11 cellular contexts compared by ENCODE assay signal in genomic region chr5:170269579-170269978, GRCh38. TPM values are rescaled to one million over a fixed set of nuclear protein-coding genes. Genes with fewer than 3 reads are reported as not detected.
A peak's percentile ranks its signal among the peaks of the same experiment; 100 is the strongest.
DNase-seq lines count a peak whose midpoint lies in the region; ATAC-seq and TF ChIP-seq lines count a peak whose summit lies in the region.
"Had no signal": no experiment of that assay in that cellular context is flagged by ENCODE, and none has a peak within 500 bp of the region (broad histone marks: within the 10 kb centered on the region; RNA-seq: fewer than 3 reads in every experiment).

No MANE protein-coding gene starts in this region.

- CTCF ChIA-PET in activated CD8-positive, alpha-beta T cell treated with anti-CD3 and anti-CD28 coated beads, Interleukin-2, amount 10 ng/mL, durations not matched to agents 7 days and 5 days (lab: Charles Lee), result interaction anchor here (1.1 to 12.7 kb wide), 9 partner anchors 10 to 79 kb away, joined by 3 to 208 read pairs (median 55); partner anchors contain the start of gene LCP2

- H3K4me2 ChIP-seq in MM.1S (ENCODE audit: low read depth, low read length), result no peak overlapping the region
- H3K4me2 ChIP-seq: SK-N-SH had no signal

- no peaks in the 10 kb centered on the region for H3K9me2 ChIP-seq in MM.1S (replicated peaks; ENCODE audit: insufficient read depth, low read length)
- H3K9me2 ChIP-seq: SK-N-SH had no signal

- DNase-seq in activated gamma-delta T cell treated with Interleukin-2 at 50 U/mL for 16 hours (peak; percentile 46), activated gamma-delta T cell (lab: John Stamatoyannopoulos, UW) (no peak), transverse colon (no peak), MM.1S (no peak), NCI-H524 treated with DMSO at 0.1 percent for 48 hours (lab: John Stamatoyannopoulos, UW) (no peak), ecto neural progenitor cell (ENCODE audit: low spot score) (no peak)
- peak; percentile 65 for DNase-seq in activated CD8-positive, alpha-beta T cell treated with anti-CD3 and anti-CD28 coated beads, Interleukin-2, amount 10 ng/mL, durations not matched to agents 7 days and 5 days
- DNase-seq: SK-N-SH had no signal

- H3K4me3 Mint-ChIP-seq in activated CD8-positive, alpha-beta T cell treated with anti-CD3 and anti-CD28 coated beads, Interleukin-2, amount 10 ng/mL, durations not matched to agents 7 days and 5 days, result peak overlapping the region; percentile 57

- H3K36me3 ChIP-seq in transverse colon (no peaks in the 10 kb centered on the region), MM.1S (replicated peaks; ENCODE audit: insufficient read depth, low read length) (no peaks in the 10 kb centered on the region; the same call in 1 of the 2 replicates)
- H3K36me3 ChIP-seq: ascending aorta had no signal

- TF ChIP-seq EP300 in transverse colon (IDR thresholded peaks at IDR 0.05; ENCODE audit: low read depth), result no peak

- H3K9me3 ChIP-seq in transverse colon (no peaks in the 10 kb centered on the region), MM.1S (replicated peaks; ENCODE audit: insufficient read depth, low read length) (no peaks in the 10 kb centered on the region)
- H3K9me3 ChIP-seq: ascending aorta, SK-N-SH had no signal

- POLR2A ChIA-PET in activated CD8-positive, alpha-beta T cell treated with anti-CD3 and anti-CD28 coated beads, Interleukin-2, amount 10 ng/mL, durations not matched to agents 7 days and 5 days (lab: Charles Lee), result interaction anchor here (0.9 to 21.2 kb wide), 7 partner anchors 7 to 69 kb away, joined by 4 to 898 read pairs (median 8); partner anchors contain the start of gene LCP2

- TF ChIP-seq POLR2A in transverse colon (IDR thresholded peaks at IDR 0.05), result no peak

- H3K4me1 Mint-ChIP-seq in activated CD8-positive, alpha-beta T cell treated with anti-CD3 and anti-CD28 coated beads, Interleukin-2, amount 10 ng/mL, durations not matched to agents 7 days and 5 days (ENCODE audit: low read depth), result peaks cover 97% of the 10 kb centered on the region

- H2AFZ ChIP-seq in MM.1S (ENCODE audit: low read length), result no peak overlapping the region

- no peak for TF ChIP-seq CTCF in transverse colon (IDR thresholded peaks at IDR 0.05)
- no peak for TF ChIP-seq CTCF in MM.1S (IDR thresholded peaks at IDR 0.05; ENCODE audit: low read length)

- H3K27ac Mint-ChIP-seq in activated CD8-positive, alpha-beta T cell treated with anti-CD3 and anti-CD28 coated beads, Interleukin-2, amount 10 ng/mL, durations not matched to agents 7 days and 5 days, result peak overlapping the region; percentile 90

- 76 to 79% methylated on average over 5 to 7 of the region's 7 CpGs for WGBS in transverse colon (ENCODE audit: low coverage in 1 of 2), 2 donors

- intact Hi-C loops in transverse colon (cut with DNase I; ENCODE audit: low total_unique reads), result no loop called here

- H3K27me3 ChIP-seq in layer of hippocampus (ENCODE audit: control insufficient read depth, insufficient read depth, low read length), result no peaks in the 10 kb centered on the region
- H3K27me3 ChIP-seq in transverse colon, result no peaks in the 10 kb centered on the region
- no peaks in the 10 kb centered on the region for H3K27me3 ChIP-seq in MM.1S (replicated peaks; ENCODE audit: insufficient read depth, low read length)
- H3K27me3 ChIP-seq: ascending aorta had no signal

- H3K9ac ChIP-seq in MM.1S (ENCODE audit: low read length), result no peak overlapping the region
- H3K9ac ChIP-seq: SK-N-SH had no signal

- peak; percentile 13 for ATAC-seq in activated CD8-positive, alpha-beta T cell treated with anti-CD3 and anti-CD28 coated beads, Interleukin-2, amount 10 ng/mL, durations not matched to agents 7 days and 5 days

- peaks cover 12% of the 10 kb centered on the region for H3F3A ChIP-seq in MM.1S (ENCODE audit: insufficient read depth, low read length)

- in situ Hi-C loops in transverse colon (cut with MboI; ENCODE audit: low pct_ligation_motif_present in 1 of 4, low pct_unique_long_range_greater_than_20kb in 1 of 4, low sequenced_read_pairs in 3 of 4), result loop anchor here in 2 of 4 donors (5.0 to 25.0 kb wide), 2 partner anchors 47 to 143 kb away; no protein-coding TSS in a partner anchor

- peak overlapping the region; percentile 22 for H3K27ac ChIP-seq in layer of hippocampus (ENCODE audit: low read depth, low read length)
- peak overlapping the region; percentile 43 to 64 (median 58) for H3K27ac ChIP-seq in transverse colon
- H3K27ac ChIP-seq in MM.1S (ENCODE audit: low read length), result no peak overlapping the region

- peaks cover 14% of the 10 kb centered on the region; the same call in 1 of the 2 replicates for H3K79me2 ChIP-seq in MM.1S (ENCODE audit: low read length)

- H3K36me3 Mint-ChIP-seq in activated CD8-positive, alpha-beta T cell treated with anti-CD3 and anti-CD28 coated beads, Interleukin-2, amount 10 ng/mL, durations not matched to agents 7 days and 5 days (ENCODE audit: low read depth), result peaks cover 96% of the 10 kb centered on the region

- H3K4me3 ChIP-seq in transverse colon, result no peak overlapping the region
- no peak overlapping the region for H3K4me3 ChIP-seq in MM.1S (ENCODE audit: low read length)
- H3K4me3 ChIP-seq: ascending aorta had no signal

- no peaks in the 10 kb centered on the region for H3K27me3 Mint-ChIP-seq in activated CD8-positive, alpha-beta T cell treated with anti-CD3 and anti-CD28 coated beads, Interleukin-2, amount 10 ng/mL, durations not matched to agents 7 days and 5 days (ENCODE audit: low read depth)

- H3K4me1 ChIP-seq in transverse colon (peaks cover 5 to 32% (median 10%) of the 10 kb centered on the region in 4 donors), MM.1S (ENCODE audit: low read length) (peaks cover 37% of the 10 kb centered on the region)

- H4K20me1 ChIP-seq in MM.1S (ENCODE audit: insufficient read depth, low read length), result no peaks in the 10 kb centered on the region

- no peaks in the 10 kb centered on the region for H3K9me3 Mint-ChIP-seq in activated CD8-positive, alpha-beta T cell treated with anti-CD3 and anti-CD28 coated beads, Interleukin-2, amount 10 ng/mL, durations not matched to agents 7 days and 5 days (ENCODE audit: insufficient read depth)

RNA-seq across cellular contexts. Expression of gene LCP2, which starts 28.0 kb away (rescaled TPM):
- total RNA-seq in activated CD8-positive, alpha-beta T cell treated with anti-CD3 and anti-CD28 coated beads, Interleukin-2, amount 10 ng/mL, durations not matched to agents 7 days and 5 days, result 100 to 1,000 TPM; 386 TPM
- total RNA-seq in transverse colon, result 10 to 100 TPM in 3 of 4 donors, 1 to 10 TPM in 1; 2.6 to 33.0 (median 23.3) TPM
- total RNA-seq: fibroblast of villous mesenchyme had no signal

RNA-seq across cellular contexts. Expression of gene C5orf58, which starts 36.8 kb away (rescaled TPM):
- not detected for total RNA-seq in activated CD8-positive, alpha-beta T cell treated with anti-CD3 and anti-CD28 coated beads, Interleukin-2, amount 10 ng/mL, durations not matched to agents 7 days and 5 days
- total RNA-seq in transverse colon, result under 1 TPM in 1 of 4 donors, not detected in 3; 0.79 TPM
- total RNA-seq: ascending aorta, fibroblast of villous mesenchyme had no signal

Comparison
In these comparisons a context has a peak if more than half of its experiments do, and no peak if none do; other contexts are left out.
1. DNase-seq: peak in activated gamma-delta T cell treated with Interleukin-2 at 50 U/mL for 16 hours (single experiment) and activated CD8-positive, alpha-beta T cell treated with anti-CD3 and anti-CD28 coated beads, Interleukin-2, amount 10 ng/mL, durations not matched to agents 7 days and 5 days (single experiment); none in activated gamma-delta T cell (single experiment), transverse colon (single experiment), MM.1S (single experiment), NCI-H524 treated with DMSO at 0.1 percent for 48 hours (single experiment) and ecto neural progenitor cell (single experiment).
2. RNA of gene LCP2, which starts 28.0 kb away (total RNA-seq): 386 TPM in activated CD8-positive, alpha-beta T cell treated with anti-CD3 and anti-CD28 coated beads, Interleukin-2, amount 10 ng/mL, durations not matched to agents 7 days and 5 days; 2.6 to 33.0 TPM in transverse colon; every median in the first group is over 10 times any median in the second.